In the genomic region with DNA sequence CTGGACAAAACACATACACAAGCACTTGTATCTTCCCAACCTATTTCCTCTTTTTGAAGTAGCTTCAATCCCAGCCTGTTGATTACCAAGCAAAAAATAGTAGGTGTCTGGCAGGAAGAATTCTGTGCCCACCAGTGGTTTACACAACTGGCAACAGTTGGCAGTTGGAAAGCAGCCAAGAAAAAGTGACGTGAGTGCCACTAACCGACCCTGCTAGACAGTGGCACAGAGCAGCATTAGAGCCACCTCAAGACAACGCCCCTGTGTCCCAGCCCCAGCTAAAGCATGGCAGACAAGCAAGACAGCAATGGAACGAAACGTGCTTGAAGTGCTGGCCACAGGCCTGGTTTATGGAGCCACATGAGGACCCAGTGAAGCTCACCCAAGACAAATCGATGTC, we compare ENCODE assay signal across 19 cellular contexts.
"Had no signal": no experiment of that assay in that cellular context is flagged by ENCODE, and none has a peak within 500 bp of the region (broad histone marks: within the 10 kb centered on the region; RNA-seq: fewer than 3 reads in every experiment).

No MANE protein-coding gene starts in this region.

- DNase-seq: activated CD4-positive, alpha-beta T cell treated with anti-CD3 and anti-CD28 coated beads for 1 hour; activated CD4-positive, alpha-beta T cell treated with anti-CD3 and anti-CD28 coated beads, Interleukin-2, amount 50 U/mL, for 48 hours; activated CD8-positive, alpha-beta memory T cell treated with anti-CD3 and anti-CD28 coated beads, Interleukin-2, amount 10 ng/mL, durations not matched to agents 7 days and 5 days; activated effector memory CD4-positive, alpha-beta T cell treated with Interleukin-2 at 50 U/mL for 16 hours; activated T-cell treated with anti-CD3 and anti-CD28 coated beads, Interleukin-2, amount 50 U/mL, for 24 hours; body of pancreas; cortex of kidney; effector memory CD4-positive, alpha-beta T cell; gastrocnemius medialis; heart right ventricle; kidney; left ventricle myocardium superior; mesendoderm; nephron progenitor cell; psoas muscle; right lobe of liver; tibial artery; uterus had no signal

- H3K36me3 ChIP-seq: gastrocnemius medialis, heart right ventricle, right lobe of liver, tibial artery, uterus had no signal

- H3K27me3 ChIP-seq: body of pancreas, gastrocnemius medialis, right lobe of liver, tibial artery, uterus had no signal

- ATAC-seq: activated CD8-positive, alpha-beta memory T cell treated with anti-CD3 and anti-CD28 coated beads, Interleukin-2, amount 10 ng/mL, durations not matched to agents 7 days and 5 days; body of pancreas; gastrocnemius medialis; heart right ventricle; left ventricle myocardium superior; psoas muscle; right lobe of liver; stimulated activated effector memory CD8-positive, alpha-beta T cell treated with anti-CD3 and anti-CD28 coated beads, Interleukin-12 subunit alpha, Interleukin-12 subunit beta, amount 100 ng/mL, for 72 hours had no signal

- H3K4me3 ChIP-seq: body of pancreas, gastrocnemius medialis, heart right ventricle, psoas muscle, right lobe of liver, tibial artery, uterus had no signal

- FAIRE-seq: kidney had no signal
